ENCODE assay signal across 16 cellular contexts in the genomic region with DNA sequence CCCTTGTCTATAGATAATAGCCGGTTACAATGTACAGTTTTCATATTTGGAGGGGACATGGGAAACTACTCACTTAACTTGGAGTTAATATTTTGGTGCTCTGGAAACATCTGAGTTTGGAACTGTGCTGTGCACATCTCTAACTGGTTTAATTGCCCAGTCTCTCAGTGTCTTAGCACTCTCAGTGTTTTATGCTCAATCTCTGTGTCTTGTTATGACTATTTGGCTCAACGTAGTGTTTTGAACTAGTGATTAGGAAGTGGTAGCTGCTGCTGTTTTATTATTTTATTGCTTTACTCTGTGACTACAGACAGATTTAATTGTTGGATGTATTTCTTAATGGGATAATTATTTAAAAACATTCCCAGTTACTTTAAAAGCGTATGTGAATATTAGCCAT. TPM values are rescaled to one million over a fixed set of nuclear protein-coding genes. Genes with fewer than 3 reads are reported as not detected.
DNase-seq lines count a peak whose midpoint lies in the region; ATAC-seq, FAIRE-seq and TF ChIP-seq lines count a peak whose summit lies in the region.
"Had no signal": no experiment of that assay in that cellular context is flagged by ENCODE, and none has a peak within 500 bp of the region (broad histone marks: within the 10 kb centered on the region; RNA-seq: fewer than 3 reads in every experiment).

No MANE protein-coding gene starts in this region.

- H3K4me3 ChIP-seq in K562 (no peak overlapping the region), thoracic aorta (no peak overlapping the region), H7 (ENCODE audit: insufficient read depth, low read depth, low read length) (no peak overlapping the region)
- H3K4me3 ChIP-seq in naive thymus-derived CD4-positive, alpha-beta T cell (ENCODE audit: low read length) = no peak overlapping the region
- H3K4me3 ChIP-seq: heart right ventricle, testis had no signal

- no TSS peak for BruUV-seq in K562 (replicated peaks; lab: Mats Ljungman, UMichigan)

- 0 out of 2 replicates have a peak, but pooled peaks cover 5% of the 10 kb centered on the region for H4K20me1 ChIP-seq in K562 (replicated peaks; ENCODE audit: control insufficient read depth, insufficient read depth, low read length)

- no peak overlapping the region for H3K9ac ChIP-seq in K562 (ENCODE audit: insufficient read depth in 1 of 2, low read depth in 2 of 2, low read length in 2 of 2)

- H3K9me3 ChIP-seq in K562 (replicated peaks; ENCODE audit: control insufficient read depth, insufficient read depth, low read depth, low read length) (no peaks in the 10 kb centered on the region), thoracic aorta (no peaks in the 10 kb centered on the region)
- no peaks in the 10 kb centered on the region for H3K9me3 ChIP-seq in naive thymus-derived CD4-positive, alpha-beta T cell (ENCODE audit: control insufficient read depth in 2 of 3, low read length in 3 of 3)
- H3K9me3 ChIP-seq: heart right ventricle, testis had no signal

- no peak for TF ChIP-seq EP300 in K562 (IDR thresholded peaks at IDR 0.05; ENCODE audit: low read length)

- H3K9me1 ChIP-seq in K562 (ENCODE audit: control insufficient read depth, insufficient read depth, low read length) = no peaks in the 10 kb centered on the region

- peaks cover 88% of the 10 kb centered on the region for H3K79me2 ChIP-seq in K562 (ENCODE audit: control insufficient read depth, insufficient read depth, low read length)

- H2AFZ ChIP-seq in K562 (ENCODE audit: low read depth, low read length) = no peak overlapping the region

- peaks cover 27% of the 10 kb centered on the region; the same call in 2 of the 3 replicates for H3K36me3 ChIP-seq in K562 (ENCODE audit: control insufficient read depth, insufficient read depth, low read length)
- H3K36me3 ChIP-seq in thoracic aorta = peaks cover 4% of the 10 kb centered on the region
- H3K36me3 ChIP-seq in H7 (replicated peaks; ENCODE audit: control insufficient read depth, insufficient read depth, low read length) = no peaks in the 10 kb centered on the region
- H3K36me3 ChIP-seq in naive thymus-derived CD4-positive, alpha-beta T cell (ENCODE audit: control insufficient read depth in 2 of 3, insufficient read depth in 3 of 3, low read length in 3 of 3) = peaks cover 0 to under 1% (median 0%) of the 10 kb centered on the region in 3 experiments

- no peak overlapping the region for H3K27ac ChIP-seq in K562 (ENCODE audit: extremely low read depth, low read depth, low read length)
- peak overlapping the region; percentile 17 to 58 for H3K27ac ChIP-seq in thoracic aorta
- no peak overlapping the region for H3K27ac ChIP-seq in naive thymus-derived CD4-positive, alpha-beta T cell (ENCODE audit: low read depth, low read length)
- H3K27ac ChIP-seq: testis had no signal

- peak; percentile 69 for FAIRE-seq in K562 (lab: Jason Lieb, UNC)
- FAIRE-seq: RCC 7860 had no signal

- no peak for TF ChIP-seq RAD21 in K562 (CRISPR knock-in tag; conservative IDR thresholded peaks at IDR 0.05 in 1 of 2, IDR thresholded peaks at IDR 0.05 in 1 of 2)

- CTCF ChIA-PET in activated CD4-positive, alpha-beta T cell treated with anti-CD3 and anti-CD28 coated beads, Interleukin-2, amount 10 ng/mL, durations not matched to agents 7 days and 5 days (lab: Charles Lee) = no interaction called here
- CTCF ChIA-PET in K562 (lab: Yijun Ruan, JAX; ENCODE audit: low intra/inter-chr PET ratio) = no interaction called here
- CTCF ChIA-PET in naive thymus-derived CD4-positive, alpha-beta T cell (lab: Charles Lee) = no interaction called here

- no peak overlapping the region for H3K4me3 Mint-ChIP-seq in activated CD4-positive, alpha-beta T cell treated with anti-CD3 and anti-CD28 coated beads, Interleukin-2, amount 10 ng/mL, durations not matched to agents 7 days and 5 days
- peak overlapping the region; percentile 84 for H3K4me3 Mint-ChIP-seq in natural killer cell
- H3K4me3 Mint-ChIP-seq in activated T-cell treated with anti-CD3 and anti-CD28 coated beads, Interleukin-2, amount 50 U/mL, for 4 hours = no peak overlapping the region
- peak overlapping the region in 1 of 10 donors; percentile 14 for H3K4me3 Mint-ChIP-seq in naive thymus-derived CD4-positive, alpha-beta T cell
- H3K4me3 Mint-ChIP-seq: activated CD4-positive, alpha-beta memory T cell treated with anti-CD3 and anti-CD28 coated beads, Interleukin-2, amount 10 ng/mL, durations not matched to agents 7 days and 5 days had no signal

- H3K27me3 Mint-ChIP-seq in activated CD4-positive, alpha-beta T cell treated with anti-CD3 and anti-CD28 coated beads, Interleukin-2, amount 10 ng/mL, durations not matched to agents 7 days and 5 days = no peaks in the 10 kb centered on the region
- H3K27me3 Mint-ChIP-seq in natural killer cell (ENCODE audit: low read depth in 2 of 2) = no peaks in the 10 kb centered on the region
- no peaks in the 10 kb centered on the region for H3K27me3 Mint-ChIP-seq in activated T-cell treated with anti-CD3 and anti-CD28 coated beads, Interleukin-2, amount 50 U/mL, for 4 hours (ENCODE audit: low read depth)
- H3K27me3 Mint-ChIP-seq in naive thymus-derived CD4-positive, alpha-beta T cell = no peaks in the 10 kb centered on the region
- H3K27me3 Mint-ChIP-seq: activated CD4-positive, alpha-beta memory T cell treated with anti-CD3 and anti-CD28 coated beads, Interleukin-2, amount 10 ng/mL, durations not matched to agents 7 days and 5 days had no signal

- in situ Hi-C loops in K562 (cut with MboI) = no loop called here

- H3K9me3 Mint-ChIP-seq in activated CD4-positive, alpha-beta T cell treated with anti-CD3 and anti-CD28 coated beads, Interleukin-2, amount 10 ng/mL, durations not matched to agents 7 days and 5 days = no peaks in the 10 kb centered on the region
- H3K9me3 Mint-ChIP-seq in natural killer cell = no peaks in the 10 kb centered on the region
- peaks cover 5% of the 10 kb centered on the region for H3K9me3 Mint-ChIP-seq in activated T-cell treated with anti-CD3 and anti-CD28 coated beads, Interleukin-2, amount 50 U/mL, for 4 hours
- H3K9me3 Mint-ChIP-seq in naive thymus-derived CD4-positive, alpha-beta T cell = peaks cover 0 to 7% (median 0%) of the 10 kb centered on the region in 11 donors
- H3K9me3 Mint-ChIP-seq: activated CD4-positive, alpha-beta memory T cell treated with anti-CD3 and anti-CD28 coated beads, Interleukin-2, amount 10 ng/mL, durations not matched to agents 7 days and 5 days had no signal

- POLR2A ChIA-PET in activated CD4-positive, alpha-beta T cell treated with anti-CD3 and anti-CD28 coated beads, Interleukin-2, amount 10 ng/mL, durations not matched to agents 7 days and 5 days (lab: Charles Lee) = no interaction called here
- POLR2A ChIA-PET in K562 (lab: Yijun Ruan, JAX) = interaction anchor here (1.2 to 1.6 kb wide), 3 partner anchors 9 to 12 kb away, joined by 3 to 10 read pairs (median 9); no protein-coding TSS in a partner anchor
- POLR2A ChIA-PET in naive thymus-derived CD4-positive, alpha-beta T cell (lab: Charles Lee) = no interaction called here

- no peak for ATAC-seq in K562
- no peak for ATAC-seq in natural killer cell
- no peak for ATAC-seq in thoracic aorta (ENCODE audit: insufficient number of reproducible peaks, low FRiP score, low read depth)
- ATAC-seq in activated T-cell treated with anti-CD3 and anti-CD28 coated beads, Interleukin-2, amount 50 U/mL, for 4 hours = no peak
- no peak for ATAC-seq in naive thymus-derived CD4-positive, alpha-beta T cell

- WGBS in K562 (ENCODE audit: insufficient coverage, low coverage, missing lambda C conversion rate) = 66% methylated on average over 3 of the region's 3 CpGs

- H3K4me2 ChIP-seq in K562 (ENCODE audit: insufficient read depth, low read length) = no peak overlapping the region

- peak overlapping the region; percentile 74 for H3K27ac Mint-ChIP-seq in activated CD4-positive, alpha-beta T cell treated with anti-CD3 and anti-CD28 coated beads, Interleukin-2, amount 10 ng/mL, durations not matched to agents 7 days and 5 days
- peak overlapping the region; percentile 90 to 98 for H3K27ac Mint-ChIP-seq in natural killer cell
- H3K27ac Mint-ChIP-seq in naive thymus-derived CD4-positive, alpha-beta T cell = peak overlapping the region in 2 of 9 donors; percentile 10 to 34
- H3K27ac Mint-ChIP-seq: activated CD4-positive, alpha-beta memory T cell treated with anti-CD3 and anti-CD28 coated beads, Interleukin-2, amount 10 ng/mL, durations not matched to agents 7 days and 5 days had no signal

- H3K36me3 Mint-ChIP-seq in activated CD4-positive, alpha-beta T cell treated with anti-CD3 and anti-CD28 coated beads, Interleukin-2, amount 10 ng/mL, durations not matched to agents 7 days and 5 days (ENCODE audit: low read depth) = peaks cover 5% of the 10 kb centered on the region
- H3K36me3 Mint-ChIP-seq in natural killer cell = no peaks in the 10 kb centered on the region
- peaks cover 8% of the 10 kb centered on the region for H3K36me3 Mint-ChIP-seq in activated T-cell treated with anti-CD3 and anti-CD28 coated beads, Interleukin-2, amount 50 U/mL, for 4 hours (ENCODE audit: insufficient read depth)
- H3K36me3 Mint-ChIP-seq in naive thymus-derived CD4-positive, alpha-beta T cell = peaks cover 3 to 28% (median 11%) of the 10 kb centered on the region in 5 donors

- peaks cover 12% of the 10 kb centered on the region for H3K4me1 Mint-ChIP-seq in activated CD4-positive, alpha-beta T cell treated with anti-CD3 and anti-CD28 coated beads, Interleukin-2, amount 10 ng/mL, durations not matched to agents 7 days and 5 days
- peaks cover 75 to 77% of the 10 kb centered on the region in 2 donors for H3K4me1 Mint-ChIP-seq in natural killer cell
- peaks cover 41% of the 10 kb centered on the region for H3K4me1 Mint-ChIP-seq in activated T-cell treated with anti-CD3 and anti-CD28 coated beads, Interleukin-2, amount 50 U/mL, for 4 hours (ENCODE audit: low read depth)
- H3K4me1 Mint-ChIP-seq in naive thymus-derived CD4-positive, alpha-beta T cell = peaks cover 27 to 53% (median 44%) of the 10 kb centered on the region in 7 donors

- no peak for TF ChIP-seq POLR2A in K562 (conservative IDR thresholded peaks at IDR 0.05)

- H3K27me3 ChIP-seq in K562 (ENCODE audit: control insufficient read depth in 2 of 2, insufficient read depth in 2 of 2, low read length in 2 of 2) (no peaks in the 10 kb centered on the region), thoracic aorta (replicated peaks; ENCODE audit: insufficient read depth) (no peaks in the 10 kb centered on the region), H7 (ENCODE audit: control insufficient read depth, insufficient read depth, low read length) (no peaks in the 10 kb centered on the region)
- H3K27me3 ChIP-seq in naive thymus-derived CD4-positive, alpha-beta T cell (ENCODE audit: control insufficient read depth in 2 of 2, insufficient read depth in 2 of 2, low read length in 2 of 2) = no peaks in the 10 kb centered on the region
- H3K27me3 ChIP-seq: heart right ventricle, testis had no signal

- intact Hi-C loops in K562 (cut with micrococcal nuclease) = no loop called here
- intact Hi-C loops in natural killer cell (cut with micrococcal nuclease) = no loop called here
- intact Hi-C loops in naive thymus-derived CD4-positive, alpha-beta T cell (cut with micrococcal nuclease) = no loop called here

- no peak for DNase-seq in activated CD4-positive, alpha-beta T cell treated with anti-CD3 and anti-CD28 coated beads, Interleukin-2, amount 10 ng/mL, durations not matched to agents 7 days and 5 days
- no peak for DNase-seq in activated CD4-positive, alpha-beta T cell treated with anti-CD3 and anti-CD28 coated beads, Interleukin-2, amount 50 U/mL, for 1 hour
- no peak for DNase-seq in K562 (ENCODE audit: extremely low read depth in 1 of 4, low spot score in 3 of 4)
- DNase-seq in natural killer cell = no peak
- DNase-seq in thoracic aorta (ENCODE audit: low spot score) = no peak
- DNase-seq in activated T-cell treated with anti-CD3 and anti-CD28 coated beads, Interleukin-2, amount 50 U/mL, for 4 hours = no peak
- DNase-seq in H7 = no peak
- DNase-seq in naive thymus-derived CD4-positive, alpha-beta T cell = no peak
- DNase-seq: activated CD4-positive, alpha-beta memory T cell treated with anti-CD3 and anti-CD28 coated beads, Interleukin-2, amount 10 ng/mL, durations not matched to agents 7 days and 5 days; heart right ventricle; MM.1S; NCI-H2081; NCI-H526; stimulated activated CD4-positive, alpha-beta T cell treated with anti-CD3 and anti-CD28 coated beads, Interleukin-2, amount 100 ng/mL, for 24 hours; testis had no signal

- TF ChIP-seq CTCF in K562 (IDR thresholded peaks at IDR 0.05 in 2 of 3, conservative IDR thresholded peaks at IDR 0.05 in 1 of 3; ENCODE audit: insufficient read depth in 2 of 3, low read depth in 1 of 3, low read length in 3 of 3) (no peak), natural killer cell (IDR thresholded peaks at IDR 0.05) (no peak), thoracic aorta (IDR thresholded peaks at IDR 0.05) (no peak)

- H3K4me1 ChIP-seq in K562 (replicated peaks in 1 of 2; ENCODE audit: control insufficient read depth in 2 of 2, insufficient read depth in 2 of 2, low read length in 2 of 2) (0 out of 5 replicates have a peak, but pooled peaks cover 0 to 3% of the 10 kb centered on the region in 2 experiments), thoracic aorta (ENCODE audit: control insufficient read depth in 1 of 2, low read depth in 2 of 2) (peaks cover 54 to 79% of the 10 kb centered on the region in 2 donors)
- peaks cover 0 to 6% of the 10 kb centered on the region in 2 donors for H3K4me1 ChIP-seq in naive thymus-derived CD4-positive, alpha-beta T cell (ENCODE audit: control insufficient read depth in 2 of 2, insufficient read depth in 2 of 2, low read length in 2 of 2)

RNA-seq across cellular contexts. Expression of a gene that starts 17.0 kb away (rescaled TPM):
- 10 to 100 TPM; 13.4 to 15.3 TPM for total RNA-seq in activated CD4-positive, alpha-beta T cell treated with anti-CD3 and anti-CD28 coated beads, Interleukin-2, amount 10 ng/mL, durations not matched to agents 7 days and 5 days
- total RNA-seq in K562 (2011; cell fraction: chromatin; rRNA removed; ENCODE audit: low replicate concordance) = 142 and 253 TPM in 2 replicates
- 37.0 and 58.0 TPM in 2 replicates for total RNA-seq in K562 (2011; cell fraction: nucleolus; rRNA removed)
- total RNA-seq in K562 (2011; cell fraction: nucleoplasm; rRNA removed) = 132 and 200 TPM in 2 replicates
- 19.1 and 20.2 TPM in 2 replicates for total RNA-seq in K562 (2014; rRNA removed)
- total RNA-seq in K562 (2014; rRNA removed; fragmentation: Illumina TruSeq; extraction: Trizol) = 23.8 and 29.5 TPM in 2 replicates
- 25.6 and 26.1 TPM in 2 replicates for total RNA-seq in K562 (2015; rRNA removed; fragmentation: Illumina TruSeq; extraction: Trizol)
- total RNA-seq in K562 (2021) = 29.5 and 35.8 TPM in 2 replicates
- polyA plus RNA-seq in K562 (2011; rRNA removed) = 10.9 and 12.1 TPM in 2 replicates
- 7.1 and 12.2 TPM in 2 replicates for polyA plus RNA-seq in K562 (2011; cell fraction: cytosol; rRNA removed)
- polyA plus RNA-seq in K562 (2011; cell fraction: nucleus; rRNA removed) = 46.5 and 50.1 TPM in 2 replicates
- 14.7 and 30.8 TPM in 2 replicates for polyA plus RNA-seq in K562 (2012)
- 14.0 and 16.2 TPM in 2 replicates for polyA plus RNA-seq in K562 (2014; fragmentation: Illumina TruSeq; extraction: Trizol)
- 10 to 100 TPM in 1 of 2 experiments, 1 to 10 TPM in 1; 7.0 to 10.5 TPM for polyA plus RNA-seq in K562 (2014; fragmentation: Nextera tagmentation; extraction: Ambion mirVana)
- 9.2 and 9.8 TPM in 2 replicates for polyA plus RNA-seq in K562 (2014; rRNA removed)
- polyA minus RNA-seq in K562 (2011; rRNA and poly(A)+ RNA removed) = 46.1 and 71.6 TPM in 2 replicates
- polyA minus RNA-seq in K562 (2011; cell fraction: cytosol; rRNA and poly(A)+ RNA removed) = 11.2 and 13.2 TPM in 2 replicates
- polyA minus RNA-seq in K562 (2011; cell fraction: nucleus; rRNA and poly(A)+ RNA removed) = 59.6 and 111 TPM in 2 replicates
- total RNA-seq in natural killer cell = 100 to 1,000 TPM; 154 to 214 (median 206) TPM
- total RNA-seq in thoracic aorta = 100 to 1,000 TPM; 113 to 163 TPM
- total RNA-seq in activated T-cell treated with anti-CD3 and anti-CD28 coated beads, Interleukin-2, amount 50 U/mL, for 4 hours = 10 to 100 TPM; 20.3 to 23.9 (median 21.2) TPM
- total RNA-seq in H7 (2014; rRNA removed; shearing (Covaris generic)) = 24.2 and 28.7 TPM in 2 replicates
- 10 to 100 TPM; 21.1 to 78.6 (median 29.4) TPM for total RNA-seq in naive thymus-derived CD4-positive, alpha-beta T cell
- polyA plus RNA-seq in naive thymus-derived CD4-positive, alpha-beta T cell = 10 to 100 TPM in 1 of 2 donors, 1 to 10 TPM in 1; 8.6 to 11.0 TPM

Comparison
In these comparisons a context has a peak if more than half of its experiments do, and no peak if none do; other contexts are left out.
1. H3K27ac ChIP-seq: peak in thoracic aorta (2 of 2); none in K562 (single experiment) and naive thymus-derived CD4-positive, alpha-beta T cell (single experiment).